Comparison of ENCODE assay signal across 8 cellular contexts in the genomic region with DNA sequence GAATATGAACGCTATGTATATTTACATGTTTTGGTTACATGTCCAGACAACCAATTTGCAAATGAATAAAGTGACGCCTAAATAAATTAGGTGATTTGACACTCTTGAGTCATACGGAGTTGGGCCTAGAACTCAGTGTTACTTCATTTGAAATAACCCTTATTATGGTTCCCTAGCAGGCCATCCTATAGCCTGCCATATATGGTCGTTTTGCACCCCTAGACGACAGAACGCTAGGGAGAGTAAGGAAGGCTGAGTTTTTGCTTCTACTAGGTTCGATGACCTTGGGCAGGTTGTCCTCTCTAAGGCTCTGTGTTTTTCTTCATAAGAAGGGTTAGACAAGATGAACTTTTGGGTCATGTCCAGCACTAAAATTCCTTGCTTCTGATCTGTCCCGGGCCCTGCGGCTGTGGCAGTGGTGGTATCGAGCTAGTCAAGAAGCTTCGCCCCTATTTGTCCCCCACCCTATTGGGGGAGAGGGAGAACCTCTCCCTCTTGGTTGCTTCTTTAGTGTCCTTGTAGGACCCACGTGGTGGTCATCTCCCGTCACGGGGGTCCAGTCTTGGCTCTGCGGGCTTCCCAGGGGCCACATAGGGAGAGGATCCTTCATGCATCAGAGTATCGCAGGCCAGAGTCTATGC. TPM values are rescaled to one million over a fixed set of nuclear protein-coding genes. Genes with fewer than 3 reads are reported as not detected.
DNase-seq lines count a peak whose midpoint lies in the region; ATAC-seq and TF ChIP-seq lines count a peak whose summit lies in the region.

No MANE protein-coding gene starts in this region.

- H4K20me1 ChIP-seq in HCT116 (ENCODE audit: insufficient read depth) = no peaks in the 10 kb centered on the region

- H3K9ac ChIP-seq in HCT116 (ENCODE audit: low read length) = peak overlapping the region; percentile 2; the same call in 1 of the 2 replicates

- H3K4me3 ChIP-seq in HCT116 (replicated peaks in 1 of 2; ENCODE audit: low read depth in 1 of 2, low read length in 2 of 2) (no peak overlapping the region), iPS-18c (ENCODE audit: insufficient read depth, low read depth, low read length) (0 out of 2 replicates have a peak overlapping the region, but pooled peaks have one; percentile 30), stomach (peak overlapping the region in 3 of 4 donors; percentile 17 to 84 (median 64))

- CTCF ChIA-PET in HCT116 (lab: Charles Lee) = interaction anchor here (1.2 kb wide), 1 partner anchor 494 kb away, joined by 3 read pairs; no protein-coding TSS in a partner anchor

- RAD21 ChIA-PET in HCT116 (lab: Charles Lee; ENCODE audit: low non-redundant PET in 1 of 2, low total read pairs in 2 of 2, uncharacterized antibody in 2 of 2, unreplicated experiment in 2 of 2) = no interaction called here

- TSS peak; percentile 70 for BruUV-seq in HCT116 (replicated peaks; lab: Mats Ljungman, UMichigan)

- WGBS in stomach, 5 donors = 74 to 82% (median 77%) methylated on average over 14 to 16 of the region's 16 CpGs

- H3K79me2 ChIP-seq in HCT116 (ENCODE audit: insufficient read depth, low read length) = peaks cover 43% of the 10 kb centered on the region

- TF ChIP-seq CTCF in HCT116 (IDR thresholded peaks at IDR 0.05 in 2 of 3, conservative IDR thresholded peaks at IDR 0.05 in 1 of 3; ENCODE audit: borderline replicate concordance in 1 of 3, insufficient read depth in 1 of 3, low read depth in 2 of 3, low read length in 2 of 3) (no peak), VCaP (conservative IDR thresholded peaks at IDR 0.05) (no peak), stomach (IDR thresholded peaks at IDR 0.05) (no peak)

- TF ChIP-seq POLR2A in HCT116 (IDR thresholded peaks at IDR 0.05; ENCODE audit: borderline replicate concordance, extremely low read depth, insufficient read depth, insufficient read length) (no peak), stomach (IDR thresholded peaks at IDR 0.05) (no peak)

- H3K9me3 ChIP-seq in HCT116 (ENCODE audit: control insufficient read depth in 1 of 2, insufficient read depth in 1 of 2, low read depth in 1 of 2, low read length in 2 of 2) (no peaks in the 10 kb centered on the region), iPS-18c (ENCODE audit: control insufficient read depth, insufficient read depth, low read length) (no peaks in the 10 kb centered on the region), stomach (no peaks in the 10 kb centered on the region)

- POLR2A ChIA-PET in HCT116 (lab: Charles Lee) = no interaction called here

- H3K27me3 ChIP-seq in HCT116 (ENCODE audit: insufficient read depth, low read length) (no peaks in the 10 kb centered on the region), stomach (no peaks in the 10 kb centered on the region)

- H3K4me2 ChIP-seq in HCT116 (ENCODE audit: low read length) = peak overlapping the region; percentile 62

- no peak for TF ChIP-seq EP300 in stomach (IDR thresholded peaks at IDR 0.05)

- peak; percentile 3; the same call in 1 of the 2 replicates for ATAC-seq in HCT116

- H3K9me2 ChIP-seq in HCT116 (ENCODE audit: insufficient read depth) = no peaks in the 10 kb centered on the region

- intact Hi-C loops in HCT116 (cut with micrococcal nuclease) = no loop called here
- intact Hi-C loops in stomach (cut with DNase I; ENCODE audit: low total_unique reads) = no loop called here

- H3K27ac ChIP-seq in HCT116 (ENCODE audit: low read depth, low read length) (peak overlapping the region; percentile 31; the same call in 1 of the 2 replicates), VCaP (peak overlapping the region; percentile 79), stomach (peak overlapping the region; percentile 24 to 95 (median 89))

- peak overlapping the region; percentile 91 for H2AFZ ChIP-seq in HCT116 (ENCODE audit: low read depth, low read length, poor library complexity, severe bottlenecking)

- DNase-seq in HCT116 (ENCODE audit: low read depth, low spot score) (no peak), stomach (no peak), NCI-H1694 treated with DMSO at 0.1 percent for 48 hours (lab: John Stamatoyannopoulos, UW) (no peak), LoVo (ENCODE audit: low spot score) (no peak), NOMO-1 treated with dmso at 0.1 percent for 144 hours (lab: John Stamatoyannopoulos, UW; ENCODE audit: unreplicated experiment) (no peak)
- no peak for DNase-seq in activated CD4-positive, alpha-beta T cell treated with anti-CD3 and anti-CD28 coated beads for 48 hours

- no peaks in the 10 kb centered on the region for H3K36me3 ChIP-seq in HCT116 (ENCODE audit: control insufficient read depth in 1 of 2, insufficient read depth in 2 of 2, low read length in 2 of 2)
- H3K36me3 ChIP-seq in stomach = no peaks in the 10 kb centered on the region

- H3K4me1 ChIP-seq in HCT116 (ENCODE audit: control insufficient read depth in 1 of 2, insufficient read depth in 2 of 2, low read length in 2 of 2) = peaks cover 7 to 27% of the 10 kb centered on the region in 2 experiments
- H3K4me1 ChIP-seq in stomach = peaks cover 19 to 41% (median 35%) of the 10 kb centered on the region in 4 donors

- no peak for TF ChIP-seq RAD21 in HCT116 (IDR thresholded peaks at IDR 0.05; ENCODE audit: low read depth)

TF ChIP-seq in HCT116, 20 proteins besides CTCF, POLR2A, EP300 and RAD21:
- TF ChIP-seq EZH2 (IDR thresholded peaks at IDR 0.05) (no peak), FOSL1 (IDR thresholded peaks at IDR 0.05; ENCODE audit: low read depth) (no peak), SP1 (IDR thresholded peaks at IDR 0.05; ENCODE audit: low read depth) (no peak), SRF (IDR thresholded peaks at IDR 0.05; ENCODE audit: low read depth) (peak; percentile 74; the same call in 1 of the 2 replicates)
TF ChIP-seq in HCT116: peak in this region for 1.

RNA-seq across cellular contexts. Expression of a gene that starts 0.6 kb away (rescaled TPM):
- total RNA-seq in HCT116 (2021; ENCODE audit: unreplicated experiment) (53.5 TPM), stomach (100 to 1,000 TPM in 1 of 5 donors, 10 to 100 TPM in 4; 24.6 to 292 (median 65.3) TPM)
- 19.1 and 23.2 TPM in 2 replicates for polyA plus RNA-seq in HCT116 (2012)
- polyA plus RNA-seq in stomach = 10 to 100 TPM; 10.2 to 13.3 (median 10.5) TPM

Comparison
In these comparisons a context has a peak if more than half of its experiments do, and no peak if none do; other contexts are left out.
1. H3K27ac ChIP-seq: peak in every context shown above with its lines; median percentile 89 in stomach; 79 in VCaP; 31 in HCT116.
2. H3K4me3 ChIP-seq: peak in iPS-18c (single experiment) and stomach (3 of 4); none in HCT116 (0 of 2).